14 cellular contexts compared by ENCODE assay signal in genomic region chr10:8417631-8418030, GRCh38.
"Had no signal": no experiment of that assay in that cellular context is flagged by ENCODE, and none has a peak within 500 bp of the region (broad histone marks: within the 10 kb centered on the region; RNA-seq: fewer than 3 reads in every experiment).

No MANE protein-coding gene starts in this region.

- H3K36me3 ChIP-seq: sigmoid colon had no signal

- H3K4me1 ChIP-seq: sigmoid colon, testis had no signal

- H3K9ac ChIP-seq: SK-N-SH had no signal

- H3K9me2 ChIP-seq: SK-N-SH had no signal

- H3K4me2 ChIP-seq: SK-N-SH had no signal

- H3K4me3 Mint-ChIP-seq: activated naive CD4-positive, alpha-beta T cell treated with anti-CD3 and anti-CD28 coated beads, Interleukin-2, amount 10 ng/mL, durations not matched to agents 7 days and 5 days; neural crest cell; stimulated activated naive CD8-positive, alpha-beta T cell treated with anti-CD3 and anti-CD28 coated beads, Interleukin-15, Interleukin-2, amounts not matched to agents 100 ng/mL and 50 ng/mL, for 24 hours had no signal

- H3K27ac Mint-ChIP-seq: activated naive CD4-positive, alpha-beta T cell treated with anti-CD3 and anti-CD28 coated beads, Interleukin-2, amount 10 ng/mL, durations not matched to agents 7 days and 5 days had no signal

- H3K27ac ChIP-seq: sigmoid colon, testis had no signal

- H3K27me3 ChIP-seq: sigmoid colon, testis had no signal

- H3K27me3 Mint-ChIP-seq: stimulated activated naive CD8-positive, alpha-beta T cell treated with anti-CD3 and anti-CD28 coated beads, Interleukin-15, Interleukin-2, amounts not matched to agents 100 ng/mL and 50 ng/mL, for 24 hours had no signal

- H3K4me1 Mint-ChIP-seq: neural crest cell had no signal

- H3K4me3 ChIP-seq: sigmoid colon, testis had no signal

- DNase-seq: activated CD4-positive, alpha-beta T cell treated with anti-CD3 and anti-CD28 coated beads, Interleukin-2, amount 50 U/mL, for 4 hours; activated naive CD4-positive, alpha-beta T cell treated with anti-CD3 and anti-CD28 coated beads, Interleukin-2, amount 10 ng/mL, durations not matched to agents 7 days and 5 days; amygdala; foreskin melanocyte; head of caudate nucleus; mammary epithelial cell; sigmoid colon; SK-N-SH; stimulated activated CD4-positive, alpha-beta T cell treated with anti-CD3 and anti-CD28 coated beads, Interleukin-12 subunit alpha, Interleukin-12 subunit beta, amount 100 ng/mL, for 4 hours; stimulated activated CD4-positive, alpha-beta T cell treated with anti-CD3 and anti-CD28 coated beads, Interleukin-2, amount 100 ng/mL, for 48 hours; testis had no signal

- ATAC-seq: left lobe of liver had no signal

- H3K9me3 ChIP-seq: SK-N-SH, testis had no signal

- H3K36me3 Mint-ChIP-seq: activated naive CD4-positive, alpha-beta T cell treated with anti-CD3 and anti-CD28 coated beads, Interleukin-2, amount 10 ng/mL, durations not matched to agents 7 days and 5 days had no signal
